11 cellular contexts compared by ENCODE assay signal in the genomic region with DNA sequence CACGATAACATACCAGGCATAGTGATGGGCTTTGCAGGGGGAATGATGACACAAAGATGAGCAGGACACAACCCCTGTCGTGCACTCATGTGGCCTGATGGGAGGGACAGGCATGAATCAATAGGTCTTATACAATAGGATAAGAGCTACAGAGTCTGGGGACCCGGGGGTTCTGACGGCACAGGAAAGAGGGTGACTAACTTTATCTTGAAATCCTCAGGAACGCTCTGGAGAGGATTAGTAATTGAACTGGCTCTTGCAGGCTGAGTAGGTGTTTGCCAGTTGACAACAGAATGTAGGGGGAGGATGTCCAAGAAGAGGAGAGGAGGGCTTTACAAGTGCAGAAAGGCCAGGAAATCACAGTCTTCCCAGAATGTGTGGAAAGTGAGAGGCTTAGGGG.
A peak's percentile ranks its signal among the peaks of the same experiment; 100 is the strongest.
DNase-seq lines count a peak whose midpoint lies in the region; ATAC-seq, FAIRE-seq and TF ChIP-seq lines count a peak whose summit lies in the region.
"Had no signal": no experiment of that assay in that cellular context is flagged by ENCODE, and none has a peak within 500 bp of the region (broad histone marks: within the 10 kb centered on the region; RNA-seq: fewer than 3 reads in every experiment).

No MANE protein-coding gene starts in this region.

- no peaks in the 10 kb centered on the region for H3K36me3 ChIP-seq in left lung

- no peaks in the 10 kb centered on the region for H3K9me3 ChIP-seq in left lung

- POLR2A ChIA-PET in AG04449 (lab: Yijun Ruan, JAX), result interaction anchor here (0.8 kb wide), 1 partner anchor 379 kb away, joined by 3 read pairs; no protein-coding TSS in a partner anchor

- H3K27me3 ChIP-seq in left lung, result no peaks in the 10 kb centered on the region

- DNase-seq in AG04449 (ENCODE audit: low read depth, low spot score), result peak; percentile 80
- DNase-seq in HTR-8/SVneo (ENCODE audit: insufficient read length, low spot score), result peak; percentile 71
- DNase-seq in cardiac fibroblast (ENCODE audit: low read depth in 2 of 2), result peak; percentile 79 to 95
- DNase-seq in left lung, result no peak
- no peak for DNase-seq in DMS114 treated with DMSO at 0.1 percent for 48 hours (lab: John Stamatoyannopoulos, UW; ENCODE audit: unreplicated experiment)
- no peak for DNase-seq in NCI-H524 treated with DMSO at 0.1 percent for 48 hours (lab: John Stamatoyannopoulos, UW)
- DNase-seq: activated CD4-positive, alpha-beta T cell treated with anti-CD3 and anti-CD28 coated beads, Interleukin-2, amount 50 U/mL, for 48 hours; NCI-H526 treated with DMSO at 0.1 percent for 48 hours; stimulated activated CD4-positive, alpha-beta T cell treated with anti-CD3 and anti-CD28 coated beads, Interleukin-2, amount 100 ng/mL, for 24 hours had no signal

- CTCF ChIA-PET in AG04449 (lab: Yijun Ruan, JAX), result interaction anchor here (0.8 to 1.2 kb wide), 2 partner anchors 10 to 14 kb away, joined by 3 read pairs; no protein-coding TSS in a partner anchor

- no peak overlapping the region for H3K27ac ChIP-seq in left lung

- ATAC-seq in left lung (peak; percentile 39), HG03175 (IDR thresholded peaks at IDR 0.05; ENCODE audit: unreplicated experiment) (no peak), HG03342 (IDR thresholded peaks at IDR 0.05; ENCODE audit: unreplicated experiment) (no peak)

- peaks cover 0 to 4% of the 10 kb centered on the region in 2 donors for H3K4me1 ChIP-seq in left lung

- intact Hi-C loops in left lung (cut with DNase I), result no loop called here

- FAIRE-seq in HTR-8/SVneo (lab: Jason Lieb, UNC), result no peak

- no peak for TF ChIP-seq CTCF in AG04449 (IDR thresholded peaks at IDR 0.05; ENCODE audit: insufficient read depth, low read length, missing control alignments)
- TF ChIP-seq CTCF in cardiac fibroblast (IDR thresholded peaks at IDR 0.05; ENCODE audit: low read depth, low read length), result no peak
- TF ChIP-seq CTCF in left lung (IDR thresholded peaks at IDR 0.05), result no peak

- no peak overlapping the region for H3K4me3 ChIP-seq in AG04449 (ENCODE audit: low read depth, low read length)
- no peak overlapping the region for H3K4me3 ChIP-seq in cardiac fibroblast (replicated peaks in 1 of 2; ENCODE audit: low read depth in 2 of 2, low read length in 2 of 2)
- H3K4me3 ChIP-seq in left lung, result no peak overlapping the region

Comparison
In these comparisons a context has a peak if more than half of its experiments do, and no peak if none do; other contexts are left out.
1. DNase-seq: peak in AG04449 (single experiment), HTR-8/SVneo (single experiment) and cardiac fibroblast (2 of 2); none in left lung (0 of 2), DMS114 treated with DMSO at 0.1 percent for 48 hours (single experiment) and NCI-H524 treated with DMSO at 0.1 percent for 48 hours (single experiment).